19 cellular contexts compared by ENCODE assay signal in genomic region chr2:15302154-15302553, GRCh38.
DNase-seq lines count a peak whose midpoint lies in the region; ATAC-seq and TF ChIP-seq lines count a peak whose summit lies in the region.
"Had no signal": no experiment of that assay in that cellular context is flagged by ENCODE, and none has a peak within 500 bp of the region (broad histone marks: within the 10 kb centered on the region; RNA-seq: fewer than 3 reads in every experiment).

No MANE protein-coding gene starts in this region.

- CTCF ChIA-PET in activated CD4-positive, alpha-beta T cell treated with anti-CD3 and anti-CD28 coated beads, Interleukin-2, amount 10 ng/mL, durations not matched to agents 7 days and 5 days (lab: Charles Lee), result no interaction called here
- CTCF ChIA-PET in SK-N-SH (lab: Yijun Ruan, JAX), result interaction anchor here (0.6 to 1.8 kb wide), 3 partner anchors 8 to 269 kb away, joined by 3 to 5 read pairs (median 3); no protein-coding TSS in a partner anchor

- no peak for TF ChIP-seq EP300 in SK-N-SH (IDR thresholded peaks at IDR 0.05; ENCODE audit: borderline replicate concordance in 1 of 2, low read depth in 1 of 2, low read length in 1 of 2)

- no peak for ATAC-seq in stimulated activated effector memory CD8-positive, alpha-beta T cell treated with anti-CD3 and anti-CD28 coated beads, Interleukin-12 subunit alpha, Interleukin-12 subunit beta, amount 100 ng/mL, for 72 hours
- no peak for ATAC-seq in GM19023 (IDR thresholded peaks at IDR 0.05; ENCODE audit: unreplicated experiment)
- ATAC-seq: HCT116, lower lobe of right lung, right cardiac atrium had no signal

- no peaks in the 10 kb centered on the region for H3K27me3 Mint-ChIP-seq in activated CD4-positive, alpha-beta T cell treated with anti-CD3 and anti-CD28 coated beads, Interleukin-2, amount 10 ng/mL, durations not matched to agents 7 days and 5 days
- H3K27me3 Mint-ChIP-seq: IgD-negative memory B cell had no signal

- H3K9me3 Mint-ChIP-seq in activated CD4-positive, alpha-beta T cell treated with anti-CD3 and anti-CD28 coated beads, Interleukin-2, amount 10 ng/mL, durations not matched to agents 7 days and 5 days, result peaks cover 7% of the 10 kb centered on the region
- H3K9me3 Mint-ChIP-seq in stimulated activated effector memory CD8-positive, alpha-beta T cell treated with anti-CD3 and anti-CD28 coated beads, Interleukin-12 subunit alpha, Interleukin-12 subunit beta, amount 100 ng/mL, for 72 hours, result no peaks in the 10 kb centered on the region
- H3K9me3 Mint-ChIP-seq: IgD-negative memory B cell had no signal

- no peak overlapping the region for H3K4me2 ChIP-seq in SK-N-SH

- peak overlapping the region; percentile 31 for H3K27ac Mint-ChIP-seq in activated CD4-positive, alpha-beta T cell treated with anti-CD3 and anti-CD28 coated beads, Interleukin-2, amount 10 ng/mL, durations not matched to agents 7 days and 5 days
- H3K27ac Mint-ChIP-seq in stimulated activated effector memory CD8-positive, alpha-beta T cell treated with anti-CD3 and anti-CD28 coated beads, Interleukin-12 subunit alpha, Interleukin-12 subunit beta, amount 100 ng/mL, for 72 hours, result peak overlapping the region; percentile 7
- H3K27ac Mint-ChIP-seq: nephron progenitor cell had no signal

- H3K79me2 ChIP-seq in SK-N-SH (ENCODE audit: insufficient read depth), result no peaks in the 10 kb centered on the region

- peaks cover 31% of the 10 kb centered on the region for H3K4me1 Mint-ChIP-seq in activated CD4-positive, alpha-beta T cell treated with anti-CD3 and anti-CD28 coated beads, Interleukin-2, amount 10 ng/mL, durations not matched to agents 7 days and 5 days
- H3K4me1 Mint-ChIP-seq in stimulated activated effector memory CD8-positive, alpha-beta T cell treated with anti-CD3 and anti-CD28 coated beads, Interleukin-12 subunit alpha, Interleukin-12 subunit beta, amount 100 ng/mL, for 72 hours, result peaks cover 7% of the 10 kb centered on the region
- H3K4me1 Mint-ChIP-seq: nephron progenitor cell had no signal

- peaks cover 62% of the 10 kb centered on the region for H3K36me3 Mint-ChIP-seq in activated CD4-positive, alpha-beta T cell treated with anti-CD3 and anti-CD28 coated beads, Interleukin-2, amount 10 ng/mL, durations not matched to agents 7 days and 5 days (ENCODE audit: low read depth)
- H3K36me3 Mint-ChIP-seq in stimulated activated effector memory CD8-positive, alpha-beta T cell treated with anti-CD3 and anti-CD28 coated beads, Interleukin-12 subunit alpha, Interleukin-12 subunit beta, amount 100 ng/mL, for 72 hours, result peaks cover 56% of the 10 kb centered on the region

- WGBS in SK-N-SH (ENCODE audit: low lambda C conversion rate), result 92% methylated on average over 3 of the region's 3 CpGs

- no peak overlapping the region for H3K4me3 ChIP-seq in SK-N-SH (ENCODE audit: low read depth in 2 of 2, low read length in 1 of 2)
- no peak overlapping the region for H3K4me3 ChIP-seq in fibroblast of the aortic adventitia (ENCODE audit: low read depth, low read length)
- H3K4me3 ChIP-seq: cardiac muscle cell, lower lobe of right lung, thoracic aorta had no signal

- H2AFZ ChIP-seq in SK-N-SH (ENCODE audit: low read depth), result no peak overlapping the region

- H3K9me2 ChIP-seq in SK-N-SH, result no peaks in the 10 kb centered on the region

- no peaks in the 10 kb centered on the region for H3F3A ChIP-seq in SK-N-SH (replicated peaks; ENCODE audit: insufficient read depth)

- no peak overlapping the region for H3K4me3 Mint-ChIP-seq in activated CD4-positive, alpha-beta T cell treated with anti-CD3 and anti-CD28 coated beads, Interleukin-2, amount 10 ng/mL, durations not matched to agents 7 days and 5 days
- no peak overlapping the region for H3K4me3 Mint-ChIP-seq in stimulated activated effector memory CD8-positive, alpha-beta T cell treated with anti-CD3 and anti-CD28 coated beads, Interleukin-12 subunit alpha, Interleukin-12 subunit beta, amount 100 ng/mL, for 72 hours
- H3K4me3 Mint-ChIP-seq: IgD-negative memory B cell, nephron progenitor cell had no signal

- POLR2A ChIA-PET in activated CD4-positive, alpha-beta T cell treated with anti-CD3 and anti-CD28 coated beads, Interleukin-2, amount 10 ng/mL, durations not matched to agents 7 days and 5 days (lab: Charles Lee), result no interaction called here
- POLR2A ChIA-PET in SK-N-SH (lab: Yijun Ruan, JAX), result no interaction called here

- peaks cover 21 to 34% of the 10 kb centered on the region in 2 experiments for H3K36me3 ChIP-seq in SK-N-SH (replicated peaks in 1 of 2; ENCODE audit: control insufficient read depth in 1 of 2, insufficient read depth in 2 of 2, low read length in 1 of 2)
- H3K36me3 ChIP-seq: cardiac muscle cell had no signal

- no peak overlapping the region for H3K9ac ChIP-seq in SK-N-SH

- peaks cover 3 to 8% of the 10 kb centered on the region in 2 experiments; a peak in 2 of 4 replicates for H3K4me1 ChIP-seq in SK-N-SH (ENCODE audit: control insufficient read depth in 1 of 2, insufficient read depth in 2 of 2, low read depth in 1 of 2, low read length in 1 of 2)
- H3K4me1 ChIP-seq: lower lobe of right lung had no signal

- H4K20me1 ChIP-seq in SK-N-SH (ENCODE audit: insufficient read depth), result no peaks in the 10 kb centered on the region

- TF ChIP-seq CTCF in SK-N-SH (IDR thresholded peaks at IDR 0.05) (no peak), fibroblast of the aortic adventitia (IDR thresholded peaks at IDR 0.05; ENCODE audit: insufficient read depth, low read length) (no peak)

- no peaks in the 10 kb centered on the region for H3K9me3 ChIP-seq in SK-N-SH
- H3K9me3 ChIP-seq: lower lobe of right lung, thoracic aorta had no signal

- no peak overlapping the region for H3K27ac ChIP-seq in SK-N-SH (ENCODE audit: low read depth in 2 of 2, low read length in 1 of 2)
- H3K27ac ChIP-seq: cardiac muscle cell, lower lobe of right lung, thoracic aorta had no signal

- DNase-seq in activated CD4-positive, alpha-beta T cell treated with anti-CD3 and anti-CD28 coated beads, Interleukin-2, amount 10 ng/mL, durations not matched to agents 7 days and 5 days, result no peak
- no peak for DNase-seq in activated CD4-positive, alpha-beta T cell treated with anti-CD3 and anti-CD28 coated beads for 1 hour
- no peak for DNase-seq in SK-N-SH
- peak; percentile 75 for DNase-seq in fibroblast of the aortic adventitia (ENCODE audit: low read depth)
- DNase-seq in stimulated activated effector memory CD8-positive, alpha-beta T cell treated with anti-CD3 and anti-CD28 coated beads, Interleukin-12 subunit alpha, Interleukin-12 subunit beta, amount 100 ng/mL, for 72 hours (ENCODE audit: low spot score in 2 of 2), result no peak
- DNase-seq in NK-92 treated with Interleukin-12 subunit alpha and Interleukin-12 subunit beta, amount 100 ng/mL, for 24 hours (lab: John Stamatoyannopoulos, UW), result no peak
- no peak for DNase-seq in activated naive CD4-positive, alpha-beta T cell (lab: John Stamatoyannopoulos, UW)
- DNase-seq: activated gamma-delta T cell, foreskin melanocyte, lower lobe of right lung, NCI-H1048, nephron progenitor cell, right cardiac atrium, RPMI8226 had no signal

- no peak for TF ChIP-seq RAD21 in SK-N-SH (IDR thresholded peaks at IDR 0.05; ENCODE audit: low read length)

- H3K27me3 ChIP-seq in SK-N-SH (ENCODE audit: insufficient read depth), result no peaks in the 10 kb centered on the region
- H3K27me3 ChIP-seq: cardiac muscle cell had no signal

TF ChIP-seq in SK-N-SH, 30 proteins besides CTCF, POLR2A, EP300 and RAD21:
- no peak for TF ChIP-seq TEAD4 (IDR thresholded peaks at IDR 0.05; ENCODE audit: borderline replicate concordance, insufficient read depth)
- no peak for TF ChIP-seq SMC3 (IDR thresholded peaks at IDR 0.05; ENCODE audit: low read depth, low read length)
- peak; percentile 48 for TF ChIP-seq TCF12 (IDR thresholded peaks at IDR 0.05)
- TF ChIP-seq, protein P1, sequence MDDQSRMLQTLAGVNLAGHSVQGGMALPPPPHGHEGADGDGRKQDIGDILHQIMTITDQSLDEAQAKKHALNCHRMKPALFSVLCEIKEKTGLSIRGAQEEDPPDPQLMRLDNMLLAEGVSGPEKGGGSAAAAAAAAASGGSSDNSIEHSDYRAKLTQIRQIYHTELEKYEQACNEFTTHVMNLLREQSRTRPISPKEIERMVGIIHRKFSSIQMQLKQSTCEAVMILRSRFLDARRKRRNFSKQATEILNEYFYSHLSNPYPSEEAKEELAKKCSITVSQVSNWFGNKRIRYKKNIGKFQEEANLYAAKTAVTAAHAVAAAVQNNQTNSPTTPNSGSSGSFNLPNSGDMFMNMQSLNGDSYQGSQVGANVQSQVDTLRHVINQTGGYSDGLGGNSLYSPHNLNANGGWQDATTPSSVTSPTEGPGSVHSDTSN (IDR thresholded peaks at IDR 0.05), result peak; percentile 19; the same call in 1 of the 2 replicates
- TF ChIP-seq MEF2A (IDR thresholded peaks at IDR 0.05; ENCODE audit: borderline replicate concordance, low read depth), result no peak
- TF ChIP-seq, protein P2, sequence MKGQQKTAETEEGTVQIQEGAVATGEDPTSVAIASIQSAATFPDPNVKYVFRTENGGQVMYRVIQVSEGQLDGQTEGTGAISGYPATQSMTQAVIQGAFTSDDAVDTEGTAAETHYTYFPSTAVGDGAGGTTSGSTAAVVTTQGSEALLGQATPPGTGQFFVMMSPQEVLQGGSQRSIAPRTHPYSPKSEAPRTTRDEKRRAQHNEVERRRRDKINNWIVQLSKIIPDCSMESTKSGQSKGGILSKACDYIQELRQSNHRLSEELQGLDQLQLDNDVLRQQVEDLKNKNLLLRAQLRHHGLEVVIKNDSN (IDR thresholded peaks at IDR 0.05; ENCODE audit: borderline replicate concordance, low read depth), result no peak
TF ChIP-seq in SK-N-SH: peak in this region for 2.
